Comparison of ENCODE assay signal across 8 cellular contexts in the genomic region with DNA sequence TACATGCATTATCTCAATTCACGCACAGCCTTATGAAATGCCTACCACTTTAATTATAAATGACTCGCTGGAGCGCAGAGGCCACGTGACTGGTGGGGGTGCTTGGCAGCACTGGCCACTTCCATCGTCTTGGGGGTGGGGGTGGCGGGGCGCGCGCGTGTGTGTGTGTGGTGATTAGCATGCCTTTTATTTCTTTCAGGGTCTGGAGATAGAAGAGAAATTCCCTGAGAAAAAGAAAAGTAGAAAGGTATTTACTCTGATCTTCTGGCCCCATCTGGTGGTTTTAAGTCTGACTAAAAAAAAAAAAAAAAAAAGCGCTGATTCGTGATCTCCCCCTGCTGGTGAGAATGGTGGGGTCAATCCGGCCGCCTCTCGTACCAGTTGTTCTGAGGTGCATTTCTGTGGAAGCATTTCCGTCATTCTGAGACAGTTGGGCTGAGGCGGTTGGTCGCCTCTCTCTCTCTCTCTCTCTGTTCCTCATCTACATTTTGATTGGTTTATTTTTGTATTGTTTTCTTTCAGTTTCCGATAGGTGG. TPM values are rescaled to one million over a fixed set of nuclear protein-coding genes. Genes with fewer than 3 reads are reported as not detected.
A peak's percentile ranks its signal among the peaks of the same experiment; 100 is the strongest.
DNase-seq lines count a peak whose midpoint lies in the region; ATAC-seq and TF ChIP-seq lines count a peak whose summit lies in the region.

A gene with protein sequence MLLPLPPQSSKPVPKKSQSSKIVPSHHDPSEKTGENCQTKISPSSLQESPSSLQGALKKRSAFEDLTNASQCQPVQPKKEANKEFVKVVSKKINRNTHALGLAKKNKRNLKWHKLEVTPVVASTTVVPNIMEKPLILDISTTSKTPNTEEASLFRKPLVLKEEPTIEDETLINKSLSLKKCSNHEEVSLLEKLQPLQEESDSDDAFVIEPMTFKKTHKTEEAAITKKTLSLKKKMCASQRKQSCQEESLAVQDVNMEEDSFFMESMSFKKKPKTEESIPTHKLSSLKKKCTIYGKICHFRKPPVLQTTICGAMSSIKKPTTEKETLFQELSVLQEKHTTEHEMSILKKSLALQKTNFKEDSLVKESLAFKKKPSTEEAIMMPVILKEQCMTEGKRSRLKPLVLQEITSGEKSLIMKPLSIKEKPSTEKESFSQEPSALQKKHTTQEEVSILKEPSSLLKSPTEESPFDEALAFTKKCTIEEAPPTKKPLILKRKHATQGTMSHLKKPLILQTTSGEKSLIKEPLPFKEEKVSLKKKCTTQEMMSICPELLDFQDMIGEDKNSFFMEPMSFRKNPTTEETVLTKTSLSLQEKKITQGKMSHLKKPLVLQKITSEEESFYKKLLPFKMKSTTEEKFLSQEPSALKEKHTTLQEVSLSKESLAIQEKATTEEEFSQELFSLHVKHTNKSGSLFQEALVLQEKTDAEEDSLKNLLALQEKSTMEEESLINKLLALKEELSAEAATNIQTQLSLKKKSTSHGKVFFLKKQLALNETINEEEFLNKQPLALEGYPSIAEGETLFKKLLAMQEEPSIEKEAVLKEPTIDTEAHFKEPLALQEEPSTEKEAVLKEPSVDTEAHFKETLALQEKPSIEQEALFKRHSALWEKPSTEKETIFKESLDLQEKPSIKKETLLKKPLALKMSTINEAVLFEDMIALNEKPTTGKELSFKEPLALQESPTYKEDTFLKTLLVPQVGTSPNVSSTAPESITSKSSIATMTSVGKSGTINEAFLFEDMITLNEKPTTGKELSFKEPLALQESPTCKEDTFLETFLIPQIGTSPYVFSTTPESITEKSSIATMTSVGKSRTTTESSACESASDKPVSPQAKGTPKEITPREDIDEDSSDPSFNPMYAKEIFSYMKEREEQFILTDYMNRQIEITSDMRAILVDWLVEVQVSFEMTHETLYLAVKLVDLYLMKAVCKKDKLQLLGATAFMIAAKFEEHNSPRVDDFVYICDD (N-terminal part only) (plus strand): TSS at position 402 of the 536 bp plus-strand sequence. CDS start 80,399 bp downstream, outside the sequence.

- peaks cover 7 to 18% of the 10 kb centered on the region in 2 donors for H3K4me1 Mint-ChIP-seq in natural killer cell

- H3K4me3 Mint-ChIP-seq in natural killer cell = peak within 1 kb of the TSS; percentile 77

- DNase-seq in DMS153 treated with DMSO at 0.1 percent for 48 hours (lab: John Stamatoyannopoulos, UW; ENCODE audit: unreplicated experiment) = peak; percentile 34
- peak in 72 of 76 experiments; percentile 6 to 84 (median 48) for DNase-seq in HUDEP-2 (lab: John Stamatoyannopoulos, UW; ENCODE audit: unreplicated experiment in 76 of 76)
- peak; percentile 50 for DNase-seq in activated T-cell treated with anti-CD3 and anti-CD28 coated beads for 48 hours (ENCODE audit: low read depth)
- DNase-seq in natural killer cell = peak; percentile 58
- peak; percentile 58 to 78 (median 66) for DNase-seq in stimulated activated naive CD4-positive, alpha-beta T cell (lab: John Stamatoyannopoulos, UW)

- peak within 1 kb of the TSS; percentile 98 for H2AFZ ChIP-seq in OCI-LY3 (ENCODE audit: low read depth, low read length)

- H3K36me3 ChIP-seq in OCI-LY3 (replicated peaks; ENCODE audit: low read depth, low read length) = no peaks in the 10 kb centered on the region

- H3K27ac ChIP-seq in OCI-LY3 (ENCODE audit: low read length) = peak within 1 kb of the TSS; percentile 13; the same call in 1 of the 2 replicates

- peak within 1 kb of the TSS; percentile 50 for H3K9ac ChIP-seq in OCI-LY3 (ENCODE audit: low read length)

- H3K4me1 ChIP-seq in OCI-LY3 (ENCODE audit: low read length) = peaks cover 5% of the 10 kb centered on the region; the same call in 1 of the 2 replicates

- intact Hi-C loops in natural killer cell (cut with micrococcal nuclease) = no loop called here

- H3K9me3 ChIP-seq in OCI-LY3 (ENCODE audit: insufficient read depth, low read length) = no peaks in the 10 kb centered on the region

- H3K36me3 Mint-ChIP-seq in natural killer cell = no peaks in the 10 kb centered on the region

- H3K4me2 ChIP-seq in OCI-LY3 (ENCODE audit: low read length) = peak within 1 kb of the TSS; percentile 75

- ATAC-seq in GM21447 (IDR thresholded peaks at IDR 0.05; ENCODE audit: unreplicated experiment) = peak; percentile 98
- peak; percentile 90 for ATAC-seq in esophagus mucosa
- peak; percentile 94 to 97 (median 96) for ATAC-seq in natural killer cell

- H4K20me1 ChIP-seq in OCI-LY3 (ENCODE audit: insufficient read depth, low read length) = no peaks in the 10 kb centered on the region

- TF ChIP-seq CTCF in OCI-LY3 (IDR thresholded peaks at IDR 0.05; ENCODE audit: low read depth, low read length) (peak; percentile 61), natural killer cell (IDR thresholded peaks at IDR 0.05) (peak; percentile 53)

- peaks cover 3 to 9% of the 10 kb centered on the region in 2 donors for H3K27me3 Mint-ChIP-seq in natural killer cell (ENCODE audit: low read depth in 2 of 2)

- H3K27ac Mint-ChIP-seq in natural killer cell = peak within 1 kb of the TSS; percentile 89 to 95

- no peaks in the 10 kb centered on the region for H3K9me3 Mint-ChIP-seq in natural killer cell

- no peaks in the 10 kb centered on the region for H3K27me3 ChIP-seq in OCI-LY3 (ENCODE audit: low read depth, low read length)

- peak within 1 kb of the TSS; percentile 75 for H3K4me3 ChIP-seq in OCI-LY3 (ENCODE audit: low read length)

- H3K79me2 ChIP-seq in OCI-LY3 (ENCODE audit: low read length) = no peaks in the 10 kb centered on the region

RNA-seq across cellular contexts. Expression of the gene that starts here (rescaled TPM):
- 0.36 TPM for total RNA-seq in esophagus mucosa
- total RNA-seq in natural killer cell = 1 to 10 TPM; 3.4 to 8.7 (median 4.3) TPM

Comparison
In these comparisons a context has a peak if more than half of its experiments do, and no peak if none do; other contexts are left out.
1. Peak in every context shown above with its lines: DNase-seq, ATAC-seq, H3K4me3 ChIP-seq and H3K27ac ChIP-seq.
2. Peak in ATAC-seq in esophagus mucosa; RNA of the gene not detected or under 1 TPM.